ENCODE assay signal across 1 cellular context in genomic region chr10:21746118-21746517, GRCh38.
A peak's percentile ranks its signal among the peaks of the same experiment; 100 is the strongest.
TF ChIP-seq lines count a peak whose summit lies in the region.

No MANE protein-coding gene starts in this region.

TF ChIP-seq in HepG2, 621 proteins besides CTCF, POLR2A, EP300 and RAD21 (continued from another document):
- TF ChIP-seq ZBTB4 (CRISPR knock-in tag; IDR thresholded peaks at IDR 0.05; ENCODE audit: borderline replicate concordance): no peak
- peak; percentile 43; the same call in 1 of the 2 replicates for TF ChIP-seq POLR2AphosphoS2 (IDR thresholded peaks at IDR 0.05; ENCODE audit: low read depth, low read length)
- TF ChIP-seq RBAK (CRISPR knock-in tag; IDR thresholded peaks at IDR 0.05): no peak
- TF ChIP-seq TCF12 (IDR thresholded peaks at IDR 0.05): no peak
- TF ChIP-seq TCF12 (CRISPR knock-in tag; IDR thresholded peaks at IDR 0.05): no peak
- no peak for TF ChIP-seq CEBPB (IDR thresholded peaks at IDR 0.05; ENCODE audit: borderline replicate concordance, low read depth, low read length)
